Comparison of ENCODE assay signal across 19 cellular contexts in the genomic region with DNA sequence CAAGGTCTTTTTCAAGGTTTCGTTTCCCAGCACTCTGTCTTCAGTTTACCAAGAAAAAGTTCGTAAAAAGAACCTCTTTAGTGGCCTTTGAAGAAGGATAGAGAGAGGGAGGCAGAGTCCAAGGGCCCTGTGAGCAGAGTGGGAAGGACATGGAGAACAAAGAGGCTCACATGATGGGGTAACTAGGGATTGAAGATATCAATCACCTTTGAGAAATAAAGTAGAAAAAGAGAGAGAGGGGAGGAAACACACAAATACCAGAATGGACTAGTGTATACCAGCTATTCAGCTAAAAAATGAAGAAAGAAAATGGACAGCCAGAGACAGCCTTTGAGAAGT.
DNase-seq lines count a peak whose midpoint lies in the region; ATAC-seq, FAIRE-seq and TF ChIP-seq lines count a peak whose summit lies in the region.
"Had no signal": no experiment of that assay in that cellular context is flagged by ENCODE, and none has a peak within 500 bp of the region (broad histone marks: within the 10 kb centered on the region; RNA-seq: fewer than 3 reads in every experiment).

No MANE protein-coding gene starts in this region.

- TF ChIP-seq POLR2A in stomach (IDR thresholded peaks at IDR 0.05): no peak

- no peaks in the 10 kb centered on the region for H3K9me2 ChIP-seq in Karpas-422 (replicated peaks; ENCODE audit: insufficient read depth, low read length)

- TF ChIP-seq CTCF in astrocyte (IDR thresholded peaks at IDR 0.05; ENCODE audit: insufficient read depth, low read depth, low read length): no peak
- no peak for TF ChIP-seq CTCF in stomach (IDR thresholded peaks at IDR 0.05)

- DNase-seq in Karpas-422: peak; percentile 35
- no peak for DNase-seq in astrocyte (ENCODE audit: low read depth)
- DNase-seq in left kidney (ENCODE audit: low read depth, low spot score): peak; percentile 17
- DNase-seq in stomach: no peak
- no peak for DNase-seq in activated CD8-positive, alpha-beta memory T cell treated with anti-CD3 and anti-CD28 coated beads, Interleukin-2, amount 50 U/mL, for 4 hours
- no peak for DNase-seq in NCI-H446 treated with DMSO at 0.1 percent for 48 hours (lab: John Stamatoyannopoulos, UW)
- DNase-seq in H7: no peak
- DNase-seq: ACHN; CD4-positive, alpha-beta T cell; DND-41; GDM1; GOT3; Kasumi-1; NCI-H1930; NCI-H510A; RPMI8226 had no signal

- H3K4me1 ChIP-seq in Karpas-422 (ENCODE audit: low read length) (no peaks in the 10 kb centered on the region), astrocyte (ENCODE audit: insufficient read depth, low read length) (peaks cover 3% of the 10 kb centered on the region), stomach (peaks cover 0 to 20% (median 9%) of the 10 kb centered on the region in 4 donors)
- H3K4me1 ChIP-seq: SJSA1 had no signal

- H3K27me3 Mint-ChIP-seq in astrocyte (ENCODE audit: low read depth, unreplicated experiment): no peaks in the 10 kb centered on the region

- 17 to 57% (median 34%) methylated on average over 2 of the region's 2 CpGs for WGBS in stomach, 5 donors

- H3K9ac ChIP-seq in Karpas-422 (ENCODE audit: low read length) (no peak overlapping the region), astrocyte (ENCODE audit: low read length) (no peak overlapping the region)

- H3K27me3 ChIP-seq in Karpas-422 (ENCODE audit: low read length): no peaks in the 10 kb centered on the region
- no peaks in the 10 kb centered on the region for H3K27me3 ChIP-seq in astrocyte (ENCODE audit: insufficient read depth, low read length)
- no peaks in the 10 kb centered on the region for H3K27me3 ChIP-seq in stomach
- no peaks in the 10 kb centered on the region for H3K27me3 ChIP-seq in H7 (ENCODE audit: control insufficient read depth, insufficient read depth, low read length)
- H3K27me3 ChIP-seq: SJSA1 had no signal

- H3K36me3 Mint-ChIP-seq in astrocyte (ENCODE audit: low read depth, unreplicated experiment): no peaks in the 10 kb centered on the region

- no peaks in the 10 kb centered on the region for H3K79me2 ChIP-seq in Karpas-422 (ENCODE audit: low read length)
- no peaks in the 10 kb centered on the region for H3K79me2 ChIP-seq in astrocyte (ENCODE audit: insufficient read depth, low read length)

- no peak overlapping the region for H3K27ac Mint-ChIP-seq in astrocyte (ENCODE audit: unreplicated experiment)
- H3K27ac Mint-ChIP-seq: CD4-positive, alpha-beta T cell had no signal

- H3K4me3 Mint-ChIP-seq in astrocyte (ENCODE audit: unreplicated experiment): no peak overlapping the region
- H3K4me3 Mint-ChIP-seq: CD4-positive, alpha-beta T cell had no signal

- H3K4me1 Mint-ChIP-seq in astrocyte (ENCODE audit: low read depth, unreplicated experiment): peaks cover 13% of the 10 kb centered on the region

- H4K20me1 ChIP-seq in Karpas-422 (ENCODE audit: insufficient read depth, low read depth, low read length): no peaks in the 10 kb centered on the region
- H4K20me1 ChIP-seq in astrocyte (ENCODE audit: insufficient read depth, low read length): no peaks in the 10 kb centered on the region

- intact Hi-C loops in stomach (cut with DNase I; ENCODE audit: low total_unique reads): no loop called here

- no peaks in the 10 kb centered on the region for H3K9me3 Mint-ChIP-seq in astrocyte (ENCODE audit: unreplicated experiment)
- H3K9me3 Mint-ChIP-seq: CD4-positive, alpha-beta T cell had no signal

- H3K4me2 ChIP-seq in Karpas-422 (ENCODE audit: low read depth, low read length, poor library complexity, severe bottlenecking) (no peak overlapping the region), astrocyte (ENCODE audit: low read length) (peak overlapping the region; percentile 33)

- H3K36me3 ChIP-seq in Karpas-422 (ENCODE audit: insufficient read depth, low read length) (no peaks in the 10 kb centered on the region), astrocyte (ENCODE audit: insufficient read depth, low read length) (no peaks in the 10 kb centered on the region), stomach (no peaks in the 10 kb centered on the region), H7 (replicated peaks; ENCODE audit: control insufficient read depth, insufficient read depth, low read length) (no peaks in the 10 kb centered on the region)
- H3K36me3 ChIP-seq: SJSA1 had no signal

- TF ChIP-seq EP300 in stomach (IDR thresholded peaks at IDR 0.05): no peak

- no peaks in the 10 kb centered on the region for H3K9me3 ChIP-seq in Karpas-422 (ENCODE audit: low read length)
- H3K9me3 ChIP-seq in astrocyte (ENCODE audit: insufficient read depth, low read depth, low read length): no peaks in the 10 kb centered on the region
- no peaks in the 10 kb centered on the region for H3K9me3 ChIP-seq in stomach
- H3K9me3 ChIP-seq: SJSA1 had no signal

- FAIRE-seq in astrocyte (lab: Jason Lieb, UNC): no peak
- FAIRE-seq: D721Med had no signal

- H2AFZ ChIP-seq in Karpas-422 (ENCODE audit: low read length) (no peak overlapping the region), astrocyte (ENCODE audit: low read depth, low read length) (no peak overlapping the region)

- H3K4me3 ChIP-seq in Karpas-422 (ENCODE audit: low read length) (no peak overlapping the region), astrocyte (ENCODE audit: insufficient read depth, low read depth, low read length) (no peak overlapping the region), stomach (no peak overlapping the region), H7 (ENCODE audit: insufficient read depth, low read depth, low read length) (no peak overlapping the region)
- H3K4me3 ChIP-seq: SJSA1 had no signal

- no peak for ATAC-seq in HG02759 (IDR thresholded peaks at IDR 0.05; ENCODE audit: unreplicated experiment)

- H3K27ac ChIP-seq in Karpas-422 (ENCODE audit: low read length) (no peak overlapping the region), astrocyte (ENCODE audit: low read depth, low read length) (no peak overlapping the region), stomach (peak overlapping the region in 3 of 5 donors; percentile 48 to 58 (median 53))
- H3K27ac ChIP-seq: SJSA1 had no signal

Comparison
In these comparisons a context has a peak if more than half of its experiments do, and no peak if none do; other contexts are left out.
1. DNase-seq: peak in Karpas-422 (single experiment) and left kidney (single experiment); none in astrocyte (single experiment), stomach (single experiment), activated CD8-positive, alpha-beta memory T cell treated with anti-CD3 and anti-CD28 coated beads, Interleukin-2, amount 50 U/mL, for 4 hours (single experiment), NCI-H446 treated with DMSO at 0.1 percent for 48 hours (single experiment) and H7 (single experiment).
2. H3K27ac ChIP-seq: peak in stomach (3 of 5); none in Karpas-422 (single experiment) and astrocyte (single experiment).